Comparison of ENCODE assay signal across 17 cellular contexts in the genomic region with DNA sequence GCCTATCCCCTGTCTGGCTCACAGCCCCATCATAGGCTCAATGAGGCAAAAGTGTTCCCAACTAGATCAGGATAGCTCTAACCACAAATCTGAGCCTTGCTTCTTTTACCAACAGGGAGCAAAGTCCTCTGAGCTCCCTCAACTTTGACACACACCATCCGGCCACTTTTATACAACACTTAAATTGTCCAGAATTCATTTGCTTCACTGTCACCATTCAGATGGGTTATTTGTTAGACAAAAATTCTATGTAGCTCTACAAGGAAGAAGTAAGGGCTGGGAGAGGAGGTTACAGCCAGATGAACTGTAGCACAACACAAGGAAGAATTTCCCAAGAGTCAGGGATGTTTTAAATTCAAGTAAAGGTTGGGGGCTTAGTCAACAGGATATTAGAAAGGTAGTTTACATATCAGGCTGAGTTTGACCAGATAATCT. TPM values are rescaled to one million over a fixed set of nuclear protein-coding genes. Genes with fewer than 3 reads are reported as not detected.
DNase-seq lines count a peak whose midpoint lies in the region; ATAC-seq and TF ChIP-seq lines count a peak whose summit lies in the region.
"Had no signal": no experiment of that assay in that cellular context is flagged by ENCODE, and none has a peak within 500 bp of the region (broad histone marks: within the 10 kb centered on the region; RNA-seq: fewer than 3 reads in every experiment).

No MANE protein-coding gene starts in this region.

- peak overlapping the region in 1 of 5 donors; percentile 10 for H3K4me3 Mint-ChIP-seq in immature natural killer cell
- H3K4me3 Mint-ChIP-seq: B cell; CD8-positive, alpha-beta T cell; GM23338; HFFc6 had no signal

- H3K9me3 ChIP-seq in HEK293 (ENCODE audit: control insufficient read depth, insufficient read depth, low read depth, low read length) (no peaks in the 10 kb centered on the region), mucosa of descending colon (no peaks in the 10 kb centered on the region), transverse colon (no peaks in the 10 kb centered on the region)

- CTCF ChIA-PET in HEK293 (lab: Yijun Ruan, JAX) = no interaction called here

- in situ Hi-C loops in transverse colon (cut with MboI; ENCODE audit: low pct_ligation_motif_present in 1 of 4, low pct_unique_long_range_greater_than_20kb in 1 of 4, low sequenced_read_pairs in 3 of 4) = no loop called here

- peaks cover 74 to 87% of the 10 kb centered on the region in 2 donors for H3K4me1 Mint-ChIP-seq in immature natural killer cell
- H3K4me1 Mint-ChIP-seq: B cell, GM23338 had no signal

- H3K27ac ChIP-seq in HEK293 (ENCODE audit: extremely low read depth, low read depth, low read length) (no peak overlapping the region), transverse colon (peak overlapping the region; percentile 28 to 69 (median 32))
- H3K27ac ChIP-seq: PC-9 had no signal

- H3K27me3 Mint-ChIP-seq in immature natural killer cell (ENCODE audit: low read depth in 3 of 3) = peaks cover 2 to 6% (median 3%) of the 10 kb centered on the region in 3 donors

- H3K27ac Mint-ChIP-seq in immature natural killer cell = peak overlapping the region; percentile 18 to 85 (median 54)
- H3K27ac Mint-ChIP-seq: B cell; CD8-positive, alpha-beta T cell; GM23338; HFFc6 had no signal

- ATAC-seq in mucosa of descending colon (peak; percentile 40), GM19395 (IDR thresholded peaks at IDR 0.05; ENCODE audit: unreplicated experiment) (no peak)
- ATAC-seq: CD8-positive, alpha-beta T cell; GM23338; Right ventricle myocardium inferior had no signal

- no peak for TF ChIP-seq POLR2A in transverse colon (IDR thresholded peaks at IDR 0.05)

- H3K9me3 Mint-ChIP-seq in immature natural killer cell = no peaks in the 10 kb centered on the region
- H3K9me3 Mint-ChIP-seq: CD8-positive, alpha-beta T cell; GM23338; HFFc6 had no signal

- intact Hi-C loops in mucosa of descending colon (cut with DNase I, micrococcal nuclease) (no loop called here), transverse colon (cut with DNase I; ENCODE audit: low total_unique reads) (loop anchor here (10.0 kb wide), 2 partner anchors 50 to 90 kb away; partner anchors contain the start of gene TGFBR3)

- H3K36me3 ChIP-seq in HEK293 (ENCODE audit: control insufficient read depth in 2 of 2, insufficient read depth in 1 of 2, low read length in 2 of 2) (no peaks in the 10 kb centered on the region; a peak in 1 of 3 replicates), mucosa of descending colon (ENCODE audit: low read depth) (no peaks in the 10 kb centered on the region), transverse colon (no peaks in the 10 kb centered on the region)

- TF ChIP-seq CTCF in HEK293 (tag by site-specific recombination; IDR thresholded peaks at IDR 0.05) (no peak), mucosa of descending colon (IDR thresholded peaks at IDR 0.05) (no peak), transverse colon (IDR thresholded peaks at IDR 0.05) (no peak)

- DNase-seq in immature natural killer cell = no peak
- no peak for DNase-seq in mucosa of descending colon
- no peak for DNase-seq in transverse colon
- no peak for DNase-seq in epidermal melanocyte (ENCODE audit: insufficient read length, low spot score)
- DNase-seq in activated T-cell treated with anti-CD3 and anti-CD28 coated beads for 4 hours = no peak
- DNase-seq: CD8-positive, alpha-beta T cell; HFFc6; NCI-H146; NCI-H2107; NCI-H446; NCI-H748 treated with DMSO at 0.1 percent for 48 hours had no signal

- H3K4me1 ChIP-seq in HEK293 (ENCODE audit: control insufficient read depth, insufficient read depth, low read length) = peaks cover 19% of the 10 kb centered on the region
- H3K4me1 ChIP-seq in mucosa of descending colon (ENCODE audit: low read depth) = peaks cover 16% of the 10 kb centered on the region
- H3K4me1 ChIP-seq in transverse colon = peaks cover 8 to 33% (median 17%) of the 10 kb centered on the region in 4 donors

- POLR2A ChIA-PET in HEK293 (lab: Yijun Ruan, JAX) = interaction anchor here (0.7 kb wide), 1 partner anchor 316 kb away, joined by 5 read pairs; no protein-coding TSS in a partner anchor

- H3K4me3 ChIP-seq in HEK293 (ENCODE audit: low read depth, low read length) (no peak overlapping the region), mucosa of descending colon (no peak overlapping the region), transverse colon (no peak overlapping the region)
- H3K4me3 ChIP-seq: GM23338, PC-9 had no signal

- WGBS in transverse colon (ENCODE audit: low coverage in 1 of 2), 2 donors = 55 to 67% methylated on average over 1 of the region's 1 CpG

- TF ChIP-seq EP300 in transverse colon (IDR thresholded peaks at IDR 0.05; ENCODE audit: low read depth) = no peak

- no peaks in the 10 kb centered on the region for H3K27me3 ChIP-seq in transverse colon

- peaks cover 0 to 7% (median 4%) of the 10 kb centered on the region in 3 donors for H3K36me3 Mint-ChIP-seq in immature natural killer cell

TF ChIP-seq in HEK293, 187 proteins besides CTCF, POLR2A, EP300 and RAD21:
- TF ChIP-seq ZNF112 (tag by site-specific recombination; IDR thresholded peaks at IDR 0.05) = no peak
- TF ChIP-seq, protein P1, sequence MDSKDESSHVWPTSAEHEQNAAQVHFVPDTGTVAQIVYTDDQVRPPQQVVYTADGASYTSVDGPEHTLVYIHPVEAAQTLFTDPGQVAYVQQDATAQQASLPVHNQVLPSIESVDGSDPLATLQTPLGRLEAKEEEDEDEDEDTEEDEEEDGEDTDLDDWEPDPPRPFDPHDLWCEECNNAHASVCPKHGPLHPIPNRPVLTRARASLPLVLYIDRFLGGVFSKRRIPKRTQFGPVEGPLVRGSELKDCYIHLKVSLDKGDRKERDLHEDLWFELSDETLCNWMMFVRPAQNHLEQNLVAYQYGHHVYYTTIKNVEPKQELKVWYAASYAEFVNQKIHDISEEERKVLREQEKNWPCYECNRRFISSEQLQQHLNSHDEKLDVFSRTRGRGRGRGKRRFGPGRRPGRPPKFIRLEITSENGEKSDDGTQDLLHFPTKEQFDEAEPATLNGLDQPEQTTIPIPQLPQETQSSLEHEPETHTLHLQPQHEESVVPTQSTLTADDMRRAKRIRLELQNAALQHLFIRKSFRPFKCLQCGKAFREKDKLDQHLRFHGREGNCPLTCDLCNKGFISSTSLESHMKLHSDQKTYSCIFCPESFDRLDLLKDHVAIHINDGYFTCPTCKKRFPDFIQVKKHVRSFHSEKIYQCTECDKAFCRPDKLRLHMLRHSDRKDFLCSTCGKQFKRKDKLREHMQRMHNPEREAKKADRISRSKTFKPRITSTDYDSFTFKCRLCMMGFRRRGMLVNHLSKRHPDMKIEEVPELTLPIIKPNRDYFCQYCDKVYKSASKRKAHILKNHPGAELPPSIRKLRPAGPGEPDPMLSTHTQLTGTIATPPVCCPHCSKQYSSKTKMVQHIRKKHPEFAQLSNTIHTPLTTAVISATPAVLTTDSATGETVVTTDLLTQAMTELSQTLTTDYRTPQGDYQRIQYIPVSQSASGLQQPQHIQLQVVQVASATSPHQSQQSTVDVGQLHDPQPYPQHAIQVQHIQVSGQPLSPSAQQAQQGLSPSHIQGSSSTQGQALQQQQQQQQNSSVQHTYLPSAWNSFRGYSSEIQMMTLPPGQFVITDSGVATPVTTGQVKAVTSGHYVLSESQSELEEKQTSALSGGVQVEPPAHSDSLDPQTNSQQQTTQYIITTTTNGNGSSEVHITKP (tag by site-specific recombination; IDR thresholded peaks at IDR 0.05) = peak; percentile 51

RNA-seq across cellular contexts. Expression of gene TGFBR3, which starts 50.8 kb away (rescaled TPM):
- polyA plus RNA-seq in immature natural killer cell = 100 to 1,000 TPM; 141 to 245 (median 183) TPM
- total RNA-seq in mucosa of descending colon = 10 to 100 TPM; 11.6 to 89.7 (median 21.1) TPM
- 100 to 1,000 TPM in 1 of 4 donors, 10 to 100 TPM in 3; 32.9 to 138 (median 58.8) TPM for total RNA-seq in transverse colon
